Comparison of ENCODE assay signal across 8 cellular contexts in genomic region chr17:74987418-74987908, GRCh38.
DNase-seq lines count a peak whose midpoint lies in the region; TF ChIP-seq lines count a peak whose summit lies in the region.

CDR2L (plus strand) TSS chr17:74987632; CDS start chr17:74988044, 412 bp downstream.

- peak within 1 kb of the TSS; percentile 88; the same call in 1 of the 2 replicates for H3K27ac ChIP-seq in HEK293 (ENCODE audit: extremely low read depth, low read depth, low read length)
- H3K27ac ChIP-seq in SK-N-MC: no peak within 1 kb of the TSS
- H3K27ac ChIP-seq in substantia nigra (ENCODE audit: low read depth, low read length, poor library complexity, severe bottlenecking): peak within 1 kb of the TSS; percentile 88

- peaks cover 3% of the 10 kb centered on the region; the same call in 1 of the 2 replicates for H3K4me1 ChIP-seq in HEK293 (ENCODE audit: control insufficient read depth, insufficient read depth, low read length)

- POLR2A ChIA-PET in HEK293 (lab: Yijun Ruan, JAX): interaction anchor here (0.6 to 3.1 kb wide), 17 partner anchors 11 to 302 kb away, joined by 3 to 50 read pairs (median 7); partner anchors contain the start of genes FDXR, HID1, JPT1 and MRPL58

- CTCF ChIA-PET in HEK293 (lab: Yijun Ruan, JAX): interaction anchor here (0.5 to 3.9 kb wide), 11 partner anchors 9 to 211 kb away, joined by 3 to 18 read pairs (median 3); partner anchors contain the start of gene HID1

- no peak for TF ChIP-seq CTCF in HEK293 (tag by site-specific recombination; IDR thresholded peaks at IDR 0.05)

- peaks cover 0 to 4% of the 10 kb centered on the region in 2 experiments; a peak in 1 of 3 replicates for H3K36me3 ChIP-seq in HEK293 (ENCODE audit: control insufficient read depth in 2 of 2, insufficient read depth in 1 of 2, low read length in 2 of 2)
- no peaks in the 10 kb centered on the region for H3K36me3 ChIP-seq in SK-N-MC (ENCODE audit: insufficient read depth, low read length)

- H3K9ac ChIP-seq in SK-N-MC (ENCODE audit: insufficient read length): peak within 1 kb of the TSS; percentile 67

- no peaks in the 10 kb centered on the region for H3K9me3 ChIP-seq in HEK293 (ENCODE audit: control insufficient read depth, insufficient read depth, low read depth, low read length)
- no peaks in the 10 kb centered on the region for H3K9me3 ChIP-seq in SK-N-MC (ENCODE audit: low read depth, low read length)

- DNase-seq in EL: peak; percentile 92
- DNase-seq in NAMALWA (ENCODE audit: low spot score): peak; percentile 92
- DNase-seq in SK-N-MC (ENCODE audit: low read depth, low spot score): peak; percentile 45
- peak; percentile 92 for DNase-seq in activated naive CD4-positive, alpha-beta T cell treated with anti-CD3 and anti-CD28 coated beads, Interleukin-2, amount 50 U/mL, for 16 hours
- peak; percentile 96 for DNase-seq in germinal center (ENCODE audit: low spot score)
- DNase-seq in non-pigmented ciliary epithelial cell (ENCODE audit: low read depth): peak; percentile 71
- DNase-seq in substantia nigra (lab: John Stamatoyannopoulos, UW): peak; percentile 35 to 98 (median 93)

- peak within 1 kb of the TSS; percentile 81 for H3K4me3 ChIP-seq in HEK293 (ENCODE audit: low read depth, low read length)
- peak within 1 kb of the TSS; percentile 87 for H3K4me3 ChIP-seq in SK-N-MC

TF ChIP-seq in HEK293, 187 proteins besides CTCF, POLR2A, EP300 and RAD21:
- TF ChIP-seq ZNF596 (tag by site-specific recombination; IDR thresholded peaks at IDR 0.05) (0 out of 2 replicates have a peak, but pooled peaks have one; percentile 14), ZNF677 (tag by site-specific recombination; IDR thresholded peaks at IDR 0.05) (peak; percentile 59; the same call in 1 of the 2 replicates), ZNF626 (tag by site-specific recombination; IDR thresholded peaks at IDR 0.05) (no peak), ZNF660 (tag by site-specific recombination; IDR thresholded peaks at IDR 0.05) (peak; percentile 65; the same call in 1 of the 2 replicates), ZSCAN30 (tag by site-specific recombination; IDR thresholded peaks at IDR 0.05) (peak; percentile 49; the same call in 1 of the 2 replicates), ZBTB44 (tag by site-specific recombination; IDR thresholded peaks at IDR 0.05) (peak; percentile 67), SP3 (tag by site-specific recombination; IDR thresholded peaks at IDR 0.05) (peak; percentile 70), KLF10 (tag by site-specific recombination; IDR thresholded peaks at IDR 0.05) (peak; percentile 53; the same call in 1 of the 2 replicates), HOXA7 (CRISPR knock-in tag; IDR thresholded peaks at IDR 0.05; ENCODE audit: borderline replicate concordance) (0 out of 2 replicates have a peak, but pooled peaks have one; percentile 57), KLF7 (tag by site-specific recombination; IDR thresholded peaks at IDR 0.05; ENCODE audit: borderline replicate concordance) (no peak), ZNF37A (tag by site-specific recombination; IDR thresholded peaks at IDR 0.05) (0 out of 2 replicates have a peak, but pooled peaks have one; percentile 33), YY1 (tag by site-specific recombination; IDR thresholded peaks at IDR 0.05) (peak; percentile 23; the same call in 1 of the 2 replicates), ZBTB48 (tag by site-specific recombination; IDR thresholded peaks at IDR 0.05) (peak; percentile 22; the same call in 1 of the 2 replicates), ZNF404 (tag by site-specific recombination; IDR thresholded peaks at IDR 0.05) (no peak), SP2 (tag by site-specific recombination; IDR thresholded peaks at IDR 0.05) (peak; percentile 79), ZNF561 (tag by site-specific recombination; IDR thresholded peaks at IDR 0.05; ENCODE audit: borderline replicate concordance) (peak; percentile 74; the same call in 1 of the 2 replicates)
TF ChIP-seq in HEK293: peak in this region for 13.

Comparison
In these comparisons a context has a peak if more than half of its experiments do, and no peak if none do; other contexts are left out.
1. DNase-seq: peak in every context shown above with its lines; median percentile 96 in germinal center; 93 in substantia nigra; 92 in EL; 92 in NAMALWA; 92 in activated naive CD4-positive, alpha-beta T cell treated with anti-CD3 and anti-CD28 coated beads, Interleukin-2, amount 50 U/mL, for 16 hours; 71 in non-pigmented ciliary epithelial cell; 45 in SK-N-MC.